In genomic region chr4:185258741-185259140, GRCh38 we compare ENCODE assay signal across 8 cellular contexts. TPM values are rescaled to one million over a fixed set of nuclear protein-coding genes. Genes with fewer than 3 reads are reported as not detected.
DNase-seq lines count a peak whose midpoint lies in the region; ATAC-seq, FAIRE-seq and TF ChIP-seq lines count a peak whose summit lies in the region.
"Not testable (repeated sequence)": the region's sequence is repeated elsewhere in the genome, so short reads cannot be mapped to it uniquely, and the experiment has no call there.

No MANE protein-coding gene starts in this region.

- H3K79me2 ChIP-seq in keratinocyte (ENCODE audit: control insufficient read depth, insufficient read depth, low read length), result not testable (repeated sequence)

- POLR2A ChIA-PET in CD4-positive, alpha-beta memory T cell (lab: Charles Lee; ENCODE audit: partially characterized antibody), result interaction anchor here (0.6 to 1.6 kb wide), 2 partner anchors 38 to 49 kb away, joined by 3 to 5 read pairs; partner anchors contain the start of gene SNX25
- POLR2A ChIA-PET in activated CD4-positive, alpha-beta T cell treated with anti-CD3 and anti-CD28 coated beads for 36 hours (lab: Charles Lee), result not testable (repeated sequence)

- H3K4me3 ChIP-seq in CD4-positive, alpha-beta memory T cell (ENCODE audit: low read length in 2 of 2); keratinocyte (ENCODE audit: control insufficient read depth in 2 of 3, extremely low read depth in 1 of 3, insufficient read depth in 2 of 3, low read depth in 1 of 3, low read length in 3 of 3); skeletal muscle tissue (ENCODE audit: low read length in 3 of 3): not testable (repeated sequence)

- H3K4me1 Mint-ChIP-seq in CD4-positive, alpha-beta memory T cell, result peaks cover 27 to 60% (median 47%) of the 10 kb centered on the region in 4 donors
- peaks cover 35% of the 10 kb centered on the region for H3K4me1 Mint-ChIP-seq in activated CD4-positive, alpha-beta T cell treated with anti-CD3 and anti-CD28 coated beads for 36 hours
- H3K4me1 Mint-ChIP-seq in effector memory CD8-positive, alpha-beta T cell (ENCODE audit: low read depth in 2 of 2), result peaks cover 8 to 13% of the 10 kb centered on the region in 2 donors

- peak; percentile 99 for FAIRE-seq in keratinocyte (lab: Jason Lieb, UNC)

- not testable (repeated sequence) for H3K9me3 Mint-ChIP-seq in CD4-positive, alpha-beta memory T cell; activated CD4-positive, alpha-beta T cell treated with anti-CD3 and anti-CD28 coated beads for 36 hours (ENCODE audit: low read depth); effector memory CD8-positive, alpha-beta T cell

- H3K27me3 Mint-ChIP-seq in CD4-positive, alpha-beta memory T cell; activated CD4-positive, alpha-beta T cell treated with anti-CD3 and anti-CD28 coated beads for 36 hours; effector memory CD8-positive, alpha-beta T cell: not testable (repeated sequence)

- not testable (repeated sequence) for H3K9me3 ChIP-seq in CD4-positive, alpha-beta memory T cell (ENCODE audit: control insufficient read depth in 1 of 2, low read length in 2 of 2); keratinocyte (ENCODE audit: control insufficient read depth, low read depth, low read length); skeletal muscle tissue (ENCODE audit: control insufficient read depth in 3 of 3, low read length in 3 of 3)

- H3K9me1 ChIP-seq in keratinocyte (ENCODE audit: control insufficient read depth, extremely low read depth, insufficient read depth, low read length), result not testable (repeated sequence)

- H3K27me3 ChIP-seq in CD4-positive, alpha-beta memory T cell (ENCODE audit: insufficient read depth, low read length); keratinocyte (ENCODE audit: control insufficient read depth, extremely low read depth, insufficient read depth, low read length); skeletal muscle tissue (ENCODE audit: control insufficient read depth in 3 of 3, insufficient read depth in 3 of 3, low read length in 3 of 3): not testable (repeated sequence)

- H3K27ac Mint-ChIP-seq in CD4-positive, alpha-beta memory T cell, result peak overlapping the region in 5 of 7 donors; percentile 25 to 92 (median 83)
- not testable (repeated sequence) for H3K27ac Mint-ChIP-seq in activated CD4-positive, alpha-beta T cell treated with anti-CD3 and anti-CD28 coated beads for 36 hours; effector memory CD8-positive, alpha-beta T cell

- intact Hi-C loops in CD4-positive, alpha-beta memory T cell (cut with micrococcal nuclease); activated CD4-positive, alpha-beta T cell treated with anti-CD3 and anti-CD28 coated beads for 36 hours (cut with DNase I, micrococcal nuclease): not testable (repeated sequence)

- not testable (repeated sequence) for H3K4me2 ChIP-seq in keratinocyte (ENCODE audit: control insufficient read depth, extremely low read depth, insufficient read depth, low read depth, low read length)

- not testable (repeated sequence) for H3K27ac ChIP-seq in CD4-positive, alpha-beta memory T cell (ENCODE audit: low read depth, low read length)
- H3K27ac ChIP-seq in keratinocyte (ENCODE audit: control insufficient read depth, insufficient read depth, low read length), result peak overlapping the region; percentile 1
- peak overlapping the region; percentile 38 for H3K27ac ChIP-seq in skeletal muscle tissue (ENCODE audit: low read depth, low read length)

- peaks cover 59% of the 10 kb centered on the region for H3K4me1 ChIP-seq in CD4-positive, alpha-beta memory T cell (ENCODE audit: insufficient read depth, low read length)
- peaks cover 17% of the 10 kb centered on the region for H3K4me1 ChIP-seq in keratinocyte (ENCODE audit: control insufficient read depth, extremely low read depth, insufficient read depth, low read length)
- H3K4me1 ChIP-seq in skeletal muscle tissue (ENCODE audit: control insufficient read depth in 3 of 3, insufficient read depth in 3 of 3, low read length in 3 of 3), result not testable (repeated sequence)

- DNase-seq in CD4-positive, alpha-beta memory T cell, result peak in 4 of 5 donors; percentile 10 to 57 (median 22)
- DNase-seq in HT1080 (ENCODE audit: low read depth), result peak; percentile 84
- DNase-seq in NCI-H69 (lab: John Stamatoyannopoulos, UW), result peak; percentile 18
- not testable (repeated sequence) for DNase-seq in activated CD4-positive, alpha-beta T cell treated with anti-CD3 and anti-CD28 coated beads for 36 hours; effector memory CD8-positive, alpha-beta T cell
- peak; percentile 5 for DNase-seq in keratinocyte (ENCODE audit: low read depth, low spot score)

- dilution Hi-C loops in keratinocyte (cut with MboI; ENCODE audit: extremely low pct_ligation_motif_present, low sequenced_read_pairs), result not testable (repeated sequence)

- not testable (repeated sequence) for H3K36me3 ChIP-seq in CD4-positive, alpha-beta memory T cell (ENCODE audit: insufficient read depth, low read length); keratinocyte (ENCODE audit: control insufficient read depth in 2 of 2, extremely low read depth in 1 of 2, insufficient read depth in 2 of 2, low read length in 2 of 2); skeletal muscle tissue (ENCODE audit: control insufficient read depth in 3 of 3, insufficient read depth in 3 of 3, low read length in 3 of 3)

- not testable (repeated sequence) for H4K20me1 ChIP-seq in keratinocyte (ENCODE audit: control insufficient read depth, extremely low read depth, insufficient read depth, low read length)

- H3K36me3 Mint-ChIP-seq in CD4-positive, alpha-beta memory T cell; activated CD4-positive, alpha-beta T cell treated with anti-CD3 and anti-CD28 coated beads for 36 hours (ENCODE audit: low read depth); effector memory CD8-positive, alpha-beta T cell (ENCODE audit: insufficient read depth): not testable (repeated sequence)

- CTCF ChIA-PET in CD4-positive, alpha-beta memory T cell (lab: Charles Lee; ENCODE audit: partially characterized antibody), result not testable (repeated sequence)
- CTCF ChIA-PET in activated CD4-positive, alpha-beta T cell treated with anti-CD3 and anti-CD28 coated beads for 36 hours (lab: Charles Lee), result interaction anchor here (0.6 kb wide), 1 partner anchor 121 kb away, joined by 3 read pairs; no protein-coding TSS in a partner anchor

- peak overlapping the region in 3 of 8 donors; percentile 11 to 70 (median 34) for H3K4me3 Mint-ChIP-seq in CD4-positive, alpha-beta memory T cell
- not testable (repeated sequence) for H3K4me3 Mint-ChIP-seq in activated CD4-positive, alpha-beta T cell treated with anti-CD3 and anti-CD28 coated beads for 36 hours; effector memory CD8-positive, alpha-beta T cell

- H3K9ac ChIP-seq in keratinocyte (ENCODE audit: control insufficient read depth, extremely low read depth, insufficient read depth, low read length); skeletal muscle tissue (ENCODE audit: low read depth in 1 of 3, low read length in 3 of 3): not testable (repeated sequence)

- H2AFZ ChIP-seq in keratinocyte (ENCODE audit: control insufficient read depth, low read length), result not testable (repeated sequence)

- not testable (repeated sequence) for TF ChIP-seq CTCF in keratinocyte (optimal IDR thresholded peaks at IDR 0.05 in 1 of 3, IDR thresholded peaks at IDR 0.05 in 1 of 3, conservative IDR thresholded peaks at IDR 0.05 in 1 of 3; ENCODE audit: extremely low read depth in 1 of 3, insufficient read depth in 2 of 3, low read length in 3 of 3)

- peak; percentile 43 for ATAC-seq in GM19351 (IDR thresholded peaks at IDR 0.05; ENCODE audit: unreplicated experiment)
- peak; percentile 77 for ATAC-seq in activated CD4-positive, alpha-beta T cell treated with anti-CD3 and anti-CD28 coated beads for 36 hours
- ATAC-seq in effector memory CD8-positive, alpha-beta T cell (replicated peaks), result peak; percentile 55

RNA-seq across cellular contexts. Expression of gene SNX25, which starts 49.3 kb away (rescaled TPM):
- 10 to 100 TPM; 23.0 to 24.5 TPM for total RNA-seq in CD4-positive, alpha-beta memory T cell
- polyA plus RNA-seq in CD4-positive, alpha-beta memory T cell, result 1 to 10 TPM; 3.5 to 8.4 TPM
- total RNA-seq in HT1080 (2014; rRNA removed; shearing (Covaris generic)), result 20.8 and 24.6 TPM in 2 replicates
- polyA plus RNA-seq in HT1080 (2015; cell fraction: cytosol; rRNA removed), result 20.9 and 24.0 TPM in 2 replicates
- 17.3 and 18.4 TPM in 2 replicates for polyA plus RNA-seq in HT1080 (2015; cell fraction: nucleus; rRNA removed)
- 10 to 100 TPM; 14.8 to 15.0 TPM for total RNA-seq in activated CD4-positive, alpha-beta T cell treated with anti-CD3 and anti-CD28 coated beads for 36 hours
- 3.4 to 5.0 TPM (median 5.0 TPM) in 3 replicates for polyA plus RNA-seq in keratinocyte
- 5.5 TPM for polyA plus RNA-seq in keratinocyte (2011; ENCODE audit: low read depth)
- polyA plus RNA-seq in keratinocyte (2011; cell fraction: cytosol; rRNA removed), result 2.7 and 4.8 TPM in 2 replicates
- polyA plus RNA-seq in keratinocyte (2011; cell fraction: nucleus; rRNA removed), result 7.2 and 7.8 TPM in 2 replicates
- polyA plus RNA-seq in keratinocyte (2012; ENCODE audit: low replicate concordance), result 3.0 and 7.2 TPM in 2 replicates
- 2.6 to 17.9 TPM (median 10.5 TPM) in 3 replicates for polyA minus RNA-seq in keratinocyte
- polyA minus RNA-seq in keratinocyte (2011; cell fraction: cytosol; rRNA and poly(A)+ RNA removed), result 7.1 TPM
- 3.4 and 9.8 TPM in 2 replicates for polyA minus RNA-seq in keratinocyte (2011; cell fraction: nucleus; rRNA and poly(A)+ RNA removed)
- 12.5 TPM for total RNA-seq in skeletal muscle tissue

RNA-seq across cellular contexts. Expression of gene CFAP97, which starts 54.9 kb away (rescaled TPM):
- 10 to 100 TPM; 41.6 to 41.9 TPM for total RNA-seq in CD4-positive, alpha-beta memory T cell
- polyA plus RNA-seq in CD4-positive, alpha-beta memory T cell, result 100 to 1,000 TPM; 123 to 128 TPM
- 28.7 and 29.7 TPM in 2 replicates for total RNA-seq in HT1080 (2014; rRNA removed; shearing (Covaris generic))
- polyA plus RNA-seq in HT1080 (2015; cell fraction: cytosol; rRNA removed), result 38.1 and 52.5 TPM in 2 replicates
- 25.2 and 25.8 TPM in 2 replicates for polyA plus RNA-seq in HT1080 (2015; cell fraction: nucleus; rRNA removed)
- 10 to 100 TPM; 54.6 to 81.8 TPM for total RNA-seq in activated CD4-positive, alpha-beta T cell treated with anti-CD3 and anti-CD28 coated beads for 36 hours
- 15.3 to 24.9 TPM (median 20.3 TPM) in 3 replicates for polyA plus RNA-seq in keratinocyte
- 18.3 TPM for polyA plus RNA-seq in keratinocyte (2011; ENCODE audit: low read depth)
- 16.9 and 40.7 TPM in 2 replicates for polyA plus RNA-seq in keratinocyte (2011; cell fraction: cytosol; rRNA removed)
- polyA plus RNA-seq in keratinocyte (2011; cell fraction: nucleus; rRNA removed), result 13.9 and 20.8 TPM in 2 replicates
- polyA plus RNA-seq in keratinocyte (2012; ENCODE audit: low replicate concordance), result 13.9 and 18.5 TPM in 2 replicates
- 7.4 to 30.7 TPM (median 17.4 TPM) in 3 replicates for polyA minus RNA-seq in keratinocyte
- polyA minus RNA-seq in keratinocyte (2011; cell fraction: cytosol; rRNA and poly(A)+ RNA removed), result 12.5 TPM
- 7.7 and 17.1 TPM in 2 replicates for polyA minus RNA-seq in keratinocyte (2011; cell fraction: nucleus; rRNA and poly(A)+ RNA removed)
- total RNA-seq in skeletal muscle tissue, result 15.1 TPM
